Comparison of ENCODE assay signal across 8 cellular contexts in genomic region chr10:70233939-70234300, GRCh38. TPM values are rescaled to one million over a fixed set of nuclear protein-coding genes. Genes with fewer than 3 reads are reported as not detected.
DNase-seq lines count a peak whose midpoint lies in the region; ATAC-seq and TF ChIP-seq lines count a peak whose summit lies in the region.

No MANE protein-coding gene starts in this region.

- no peak overlapping the region for H3K27ac ChIP-seq in HUES64 (ENCODE audit: low read depth, low read length)
- peak overlapping the region; percentile 84 for H3K27ac ChIP-seq in naive thymus-derived CD4-positive, alpha-beta T cell (ENCODE audit: low read depth, low read length)

- no peaks in the 10 kb centered on the region for H3K9me3 ChIP-seq in HUES64 (ENCODE audit: insufficient read depth, low read depth, low read length)
- H3K9me3 ChIP-seq in naive thymus-derived CD4-positive, alpha-beta T cell (ENCODE audit: control insufficient read depth in 2 of 3, low read length in 3 of 3), result no peaks in the 10 kb centered on the region

- ATAC-seq in naive thymus-derived CD4-positive, alpha-beta T cell, result no peak

- DNase-seq in AG10803 (ENCODE audit: low read depth) (no peak), cardiac fibroblast (ENCODE audit: low read depth in 2 of 2) (no peak), EL (no peak), NCI-H2196 (lab: John Stamatoyannopoulos, UW; ENCODE audit: unreplicated experiment) (no peak), cortex of kidney (lab: John Stamatoyannopoulos, UW) (no peak), DMS79 (lab: John Stamatoyannopoulos, UW) (no peak)
- no peak for DNase-seq in naive thymus-derived CD4-positive, alpha-beta T cell

- H3K27me3 Mint-ChIP-seq in naive thymus-derived CD4-positive, alpha-beta T cell, result no peaks in the 10 kb centered on the region

- H3K4me3 Mint-ChIP-seq in naive thymus-derived CD4-positive, alpha-beta T cell, result peak overlapping the region; percentile 74 to 94 (median 87)

- CTCF ChIA-PET in naive thymus-derived CD4-positive, alpha-beta T cell (lab: Charles Lee), result interaction anchor here (0.5 to 3.7 kb wide), 2 partner anchors 11 to 108 kb away, joined by 4 to 34 read pairs; no protein-coding TSS in a partner anchor

- H3K4me1 ChIP-seq in HUES64 (ENCODE audit: insufficient read depth, low read length), result peaks cover 7% of the 10 kb centered on the region
- peaks cover 4 to 5% of the 10 kb centered on the region in 2 donors for H3K4me1 ChIP-seq in naive thymus-derived CD4-positive, alpha-beta T cell (ENCODE audit: control insufficient read depth in 2 of 2, insufficient read depth in 2 of 2, low read length in 2 of 2)

- peaks cover 0 to 4% (median under 1%) of the 10 kb centered on the region in 5 donors for H3K36me3 Mint-ChIP-seq in naive thymus-derived CD4-positive, alpha-beta T cell

- WGBS in HUES64, result 43% methylated on average over 2 of the region's 8 CpGs

- H3K9me3 Mint-ChIP-seq in naive thymus-derived CD4-positive, alpha-beta T cell, result peaks cover 0 to 2% (median 0%) of the 10 kb centered on the region in 11 donors

- H3K4me3 ChIP-seq in AG10803 (ENCODE audit: low read length) (peak overlapping the region; percentile 64), HUES64 (ENCODE audit: low read length) (peak overlapping the region; percentile 80), cardiac fibroblast (replicated peaks in 1 of 2; ENCODE audit: low read depth in 2 of 2, low read length in 2 of 2) (peak overlapping the region; percentile 40 to 81)
- H3K4me3 ChIP-seq in naive thymus-derived CD4-positive, alpha-beta T cell (ENCODE audit: low read length), result peak overlapping the region; percentile 69

- H3K4me1 Mint-ChIP-seq in naive thymus-derived CD4-positive, alpha-beta T cell, result peaks cover 9 to 41% (median 30%) of the 10 kb centered on the region in 7 donors

- no peak for TF ChIP-seq CTCF in AG10803 (conservative IDR thresholded peaks at IDR 0.05; ENCODE audit: low read length)
- no peak for TF ChIP-seq CTCF in cardiac fibroblast (IDR thresholded peaks at IDR 0.05; ENCODE audit: low read depth, low read length)

- H3K27me3 ChIP-seq in HUES64 (ENCODE audit: insufficient read depth, low read length), result no peaks in the 10 kb centered on the region; the same call in 1 of the 2 replicates
- no peaks in the 10 kb centered on the region for H3K27me3 ChIP-seq in naive thymus-derived CD4-positive, alpha-beta T cell (ENCODE audit: control insufficient read depth in 2 of 2, insufficient read depth in 2 of 2, low read length in 2 of 2)

- intact Hi-C loops in naive thymus-derived CD4-positive, alpha-beta T cell (cut with micrococcal nuclease), result loop anchor here (1.0 to 5.0 kb wide), 12 partner anchors 13 to 653 kb away; partner anchors contain the start of genes EIF4EBP2 (in 2 of the 2), PCBD1 (in 2 of the 2), SAR1A (in 2 of the 2) and TYSND1 (in 2 of the 2)

- POLR2A ChIA-PET in naive thymus-derived CD4-positive, alpha-beta T cell (lab: Charles Lee), result interaction anchor here (1.7 to 2.2 kb wide), 2 partner anchors 63 to 170 kb away, joined by 6 to 11 read pairs; partner anchors contain the start of genes EIF4EBP2 and SAR1A

- peaks cover 16% of the 10 kb centered on the region for H3K36me3 ChIP-seq in HUES64 (ENCODE audit: insufficient read depth, low read length)
- peaks cover 0 to 9% (median 0%) of the 10 kb centered on the region in 3 experiments for H3K36me3 ChIP-seq in naive thymus-derived CD4-positive, alpha-beta T cell (ENCODE audit: control insufficient read depth in 2 of 3, insufficient read depth in 3 of 3, low read length in 3 of 3)

- H3K9ac ChIP-seq in HUES64 (ENCODE audit: low read depth, low read length), result peak overlapping the region; percentile 76

- H3K27ac Mint-ChIP-seq in naive thymus-derived CD4-positive, alpha-beta T cell, result peak overlapping the region; percentile 79 to 99 (median 92)

RNA-seq across cellular contexts. Expression of gene PPA1, which starts 0.7 kb away (rescaled TPM):
- polyA plus RNA-seq in HUES64 (2013, experiment 1 of 2), result 132 TPM
- polyA plus RNA-seq in HUES64 (2013, experiment 2 of 2), result 132 TPM
- 100 to 1,000 TPM in 1 of 5 experiments, 10 to 100 TPM in 4; 51.9 to 175 (median 69.6) TPM for total RNA-seq in naive thymus-derived CD4-positive, alpha-beta T cell
- 100 to 1,000 TPM; 153 to 179 TPM for polyA plus RNA-seq in naive thymus-derived CD4-positive, alpha-beta T cell

RNA-seq across cellular contexts. Expression of gene NPFFR1, which starts 49.9 kb away (rescaled TPM):
- under 0.01 TPM for polyA plus RNA-seq in HUES64 (2013, experiment 1 of 2)
- polyA plus RNA-seq in HUES64 (2013, experiment 2 of 2), result under 0.01 TPM
- total RNA-seq in naive thymus-derived CD4-positive, alpha-beta T cell, result under 1 TPM in 1 of 5 experiments, not detected in 4; 0.05 TPM
- not detected for polyA plus RNA-seq in naive thymus-derived CD4-positive, alpha-beta T cell
